In genomic region chr7:28697898-28698563, GRCh38 we compare ENCODE assay signal across 17 cellular contexts.
A peak's percentile ranks its signal among the peaks of the same experiment; 100 is the strongest.
DNase-seq lines count a peak whose midpoint lies in the region; ATAC-seq, FAIRE-seq and TF ChIP-seq lines count a peak whose summit lies in the region.
"Had no signal": no experiment of that assay in that cellular context is flagged by ENCODE, and none has a peak within 500 bp of the region (broad histone marks: within the 10 kb centered on the region; RNA-seq: fewer than 3 reads in every experiment).

No MANE protein-coding gene starts in this region.

- H3K4ac ChIP-seq in mesenchymal stem cell (ENCODE audit: low read depth in 1 of 2, low read length in 2 of 2), result no peak overlapping the region

- no peaks in the 10 kb centered on the region for H3K36me3 Mint-ChIP-seq in astrocyte (ENCODE audit: low read depth, unreplicated experiment)

- H3K27me3 Mint-ChIP-seq in astrocyte (ENCODE audit: low read depth, unreplicated experiment), result no peaks in the 10 kb centered on the region

- no peak overlapping the region for H3K27ac Mint-ChIP-seq in astrocyte (ENCODE audit: unreplicated experiment)
- H3K27ac Mint-ChIP-seq: GM23338 had no signal

- no peak overlapping the region for H2BK120ac ChIP-seq in mesenchymal stem cell (ENCODE audit: low read depth, low read length)

- H3K36me3 ChIP-seq in astrocyte (ENCODE audit: insufficient read depth, low read length) (no peaks in the 10 kb centered on the region), mesenchymal stem cell (ENCODE audit: control insufficient read depth in 1 of 2, insufficient read depth in 2 of 2, low read depth in 1 of 2, low read length in 2 of 2) (peaks cover 0 to 2% of the 10 kb centered on the region in 2 experiments)

- H4K20me1 ChIP-seq in astrocyte (ENCODE audit: insufficient read depth, low read length), result peaks cover 38% of the 10 kb centered on the region

- no peak overlapping the region for H3K18ac ChIP-seq in mesenchymal stem cell (ENCODE audit: low read depth in 1 of 2, low read length in 2 of 2)

- TF ChIP-seq CTCF in astrocyte (IDR thresholded peaks at IDR 0.05; ENCODE audit: insufficient read depth, low read depth, low read length), result no peak

- H2AFZ ChIP-seq in astrocyte (ENCODE audit: low read depth, low read length), result no peak overlapping the region
- no peak overlapping the region for H2AFZ ChIP-seq in mesenchymal stem cell (ENCODE audit: low read depth, low read length)
- H2AFZ ChIP-seq: GM23338 had no signal

- H3K4me2 ChIP-seq in astrocyte (ENCODE audit: low read length) (no peak overlapping the region), mesenchymal stem cell (ENCODE audit: low read length, poor library complexity, severe bottlenecking) (no peak overlapping the region)
- H3K4me2 ChIP-seq: GM23338, KMS-11 had no signal

- H3K4me3 Mint-ChIP-seq in astrocyte (ENCODE audit: unreplicated experiment), result no peak overlapping the region
- H3K4me3 Mint-ChIP-seq: GM23338 had no signal

- no peak overlapping the region for H4K8ac ChIP-seq in mesenchymal stem cell (ENCODE audit: low read length)

- WGBS in mesenchymal stem cell, result 79% methylated on average over 5 of the region's 6 CpGs

- H3K9me3 Mint-ChIP-seq in astrocyte (ENCODE audit: unreplicated experiment), result no peaks in the 10 kb centered on the region
- H3K9me3 Mint-ChIP-seq: GM23338 had no signal

- H3K4me1 ChIP-seq in astrocyte (ENCODE audit: insufficient read depth, low read length) (peaks cover 3% of the 10 kb centered on the region), mesenchymal stem cell (ENCODE audit: control insufficient read depth, insufficient read depth, low read depth, low read length) (peaks cover 12% of the 10 kb centered on the region)

- H3K9ac ChIP-seq in astrocyte (ENCODE audit: low read length) (no peak overlapping the region), mesenchymal stem cell (ENCODE audit: low read length) (peak overlapping the region; percentile 74)
- H3K9ac ChIP-seq: KMS-11 had no signal

- H3K79me2 ChIP-seq in astrocyte (ENCODE audit: insufficient read depth, low read length), result peaks cover 58% of the 10 kb centered on the region

- no peak overlapping the region for H2AK5ac ChIP-seq in mesenchymal stem cell (ENCODE audit: low read length, severe bottlenecking)

- H3K79me1 ChIP-seq in mesenchymal stem cell (replicated peaks; ENCODE audit: low read length, poor library complexity, severe bottlenecking), result peaks cover 21% of the 10 kb centered on the region

- H3K27ac ChIP-seq in astrocyte (ENCODE audit: low read depth, low read length) (no peak overlapping the region), mesenchymal stem cell (ENCODE audit: low read length, poor library complexity, severe bottlenecking) (no peak overlapping the region)
- H3K27ac ChIP-seq: 22Rv1, C4-2B, KMS-11 had no signal

- no peaks in the 10 kb centered on the region for H3K9me3 ChIP-seq in astrocyte (ENCODE audit: insufficient read depth, low read depth, low read length)
- no peaks in the 10 kb centered on the region for H3K9me3 ChIP-seq in mesenchymal stem cell (ENCODE audit: control insufficient read depth, low read length)

- DNase-seq in NOMO-1 treated with DMSO at 0.1 percent for 48 hours (lab: John Stamatoyannopoulos, UW; ENCODE audit: unreplicated experiment), result peak; percentile 14
- DNase-seq in NOMO-1 treated with dmso at 0.1 percent for 144 hours (lab: John Stamatoyannopoulos, UW; ENCODE audit: unreplicated experiment), result no peak
- peak; percentile 37 for DNase-seq in astrocyte (ENCODE audit: low read depth)
- DNase-seq in mesenchymal stem cell, result no peak
- no peak for DNase-seq in NCI-H1092 (lab: John Stamatoyannopoulos, UW)
- DNase-seq in posterior vena cava (ENCODE audit: low spot score), result no peak
- DNase-seq: NCI-H187 treated with DMSO at 0.1 percent for 48 hours, NCI-H446, NCI-H774, SHP77 treated with DMSO at 0.1 percent for 48 hours had no signal

- H3K27me3 ChIP-seq in astrocyte (ENCODE audit: insufficient read depth, low read length), result no peaks in the 10 kb centered on the region
- no peaks in the 10 kb centered on the region for H3K27me3 ChIP-seq in mesenchymal stem cell (ENCODE audit: control insufficient read depth in 1 of 2, insufficient read depth in 1 of 2, low read length in 2 of 2)

- no peak for ATAC-seq in GM18505 (IDR thresholded peaks at IDR 0.05; ENCODE audit: unreplicated experiment)
- ATAC-seq in HG02973 (IDR thresholded peaks at IDR 0.05; ENCODE audit: unreplicated experiment), result no peak
- ATAC-seq: GM23338 had no signal

- no peak overlapping the region for H3K4me3 ChIP-seq in astrocyte (ENCODE audit: insufficient read depth, low read depth, low read length)
- H3K4me3 ChIP-seq in mesenchymal stem cell (ENCODE audit: insufficient read depth in 1 of 2, low read depth in 1 of 2, low read length in 2 of 2), result peak overlapping the region in 1 of 2 experiments; percentile 67
- H3K4me3 ChIP-seq: GM23338 had no signal

- no peak overlapping the region for H3K14ac ChIP-seq in mesenchymal stem cell (ENCODE audit: low read length in 2 of 2)

- no peak for TF ChIP-seq POLR2A in GM18505 (IDR thresholded peaks at IDR 0.05; ENCODE audit: borderline replicate concordance, extremely low read depth, insufficient read depth, insufficient read length)

- no peak overlapping the region for H2BK5ac ChIP-seq in mesenchymal stem cell (ENCODE audit: low read depth, low read length, poor library complexity, severe bottlenecking)

- H3K23ac ChIP-seq in mesenchymal stem cell (ENCODE audit: low read length in 2 of 2), result no peak overlapping the region

- H2BK15ac ChIP-seq in mesenchymal stem cell (ENCODE audit: low read depth, poor library complexity, severe bottlenecking), result no peak overlapping the region

- peak; percentile 54 for FAIRE-seq in astrocyte (lab: Jason Lieb, UNC)
- FAIRE-seq: GM12892 had no signal

- no peak overlapping the region for H4K91ac ChIP-seq in mesenchymal stem cell (ENCODE audit: low read length)

- intact Hi-C loops in posterior vena cava (cut with DNase I), result no loop called here

- H2BK12ac ChIP-seq in mesenchymal stem cell (ENCODE audit: low read length in 2 of 2), result no peak overlapping the region

- H3K4me1 Mint-ChIP-seq in astrocyte (ENCODE audit: low read depth, unreplicated experiment), result peaks cover 20% of the 10 kb centered on the region

Comparison
In these comparisons a context has a peak if more than half of its experiments do, and no peak if none do; other contexts are left out.
1. DNase-seq: peak in NOMO-1 treated with DMSO at 0.1 percent for 48 hours (single experiment) and astrocyte (single experiment); none in NOMO-1 treated with dmso at 0.1 percent for 144 hours (single experiment), mesenchymal stem cell (single experiment), NCI-H1092 (single experiment) and posterior vena cava (single experiment).